ENCODE assay signal across 8 cellular contexts in the genomic region with DNA sequence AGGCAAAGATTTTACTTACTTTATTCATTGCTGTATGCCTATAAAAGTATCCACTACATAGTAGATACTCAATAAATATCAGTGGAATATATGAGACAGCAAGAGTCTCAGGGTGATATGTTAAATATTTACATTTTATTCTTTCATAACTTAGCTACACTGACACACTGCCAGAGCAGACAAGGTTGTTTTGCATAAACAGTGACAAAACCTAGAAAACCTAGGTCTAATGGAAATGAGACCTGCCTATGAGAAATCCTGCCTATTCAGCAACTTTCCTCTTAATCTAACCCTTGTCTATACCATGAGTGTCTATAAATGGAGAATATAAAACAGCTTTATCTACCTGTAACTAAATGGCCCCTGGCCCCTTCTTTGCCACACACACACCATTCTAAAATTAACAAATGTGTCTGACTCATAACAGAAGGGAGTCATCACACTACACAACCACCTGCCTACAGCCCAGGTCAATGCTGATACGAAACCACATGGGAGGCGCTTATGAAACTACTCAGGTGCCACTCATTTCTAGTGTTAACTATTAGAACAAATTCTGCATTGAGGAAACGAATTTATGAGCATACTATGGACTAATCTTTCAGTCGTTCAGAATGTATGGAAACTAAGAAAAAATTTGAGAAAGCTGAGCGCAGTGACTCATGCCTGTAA.
DNase-seq lines count a peak whose midpoint lies in the region; ATAC-seq and TF ChIP-seq lines count a peak whose summit lies in the region.

No MANE protein-coding gene starts in this region.

- TF ChIP-seq POLR2A in body of pancreas (IDR thresholded peaks at IDR 0.05): no peak

- H3K27me3 Mint-ChIP-seq in activated CD4-positive, alpha-beta T cell treated with anti-CD3 and anti-CD28 coated beads, Interleukin-2, amount 10 ng/mL, durations not matched to agents 7 days and 5 days: no peaks in the 10 kb centered on the region

- H3K9me3 ChIP-seq in BE2C: no peaks in the 10 kb centered on the region
- H3K9me3 ChIP-seq in body of pancreas: no peaks in the 10 kb centered on the region

- no peaks in the 10 kb centered on the region for H3K4me1 ChIP-seq in BE2C
- peaks cover 12% of the 10 kb centered on the region for H3K4me1 ChIP-seq in body of pancreas

- no peak overlapping the region for H3K4me3 ChIP-seq in BE2C (ENCODE audit: low read depth, low read length)
- H3K4me3 ChIP-seq in body of pancreas: no peak overlapping the region

- H3K27me3 ChIP-seq in BE2C: no peaks in the 10 kb centered on the region
- H3K27me3 ChIP-seq in body of pancreas: no peaks in the 10 kb centered on the region

- no peaks in the 10 kb centered on the region for H3K9me3 Mint-ChIP-seq in activated CD4-positive, alpha-beta T cell treated with anti-CD3 and anti-CD28 coated beads, Interleukin-2, amount 10 ng/mL, durations not matched to agents 7 days and 5 days

- CTCF ChIA-PET in activated CD4-positive, alpha-beta T cell treated with anti-CD3 and anti-CD28 coated beads, Interleukin-2, amount 10 ng/mL, durations not matched to agents 7 days and 5 days (lab: Charles Lee): interaction anchor here (0.6 to 1.3 kb wide), 2 partner anchors 18 to 131 kb away, joined by 3 to 5 read pairs; no protein-coding TSS in a partner anchor

- peaks cover 11% of the 10 kb centered on the region for H3K4me1 Mint-ChIP-seq in activated CD4-positive, alpha-beta T cell treated with anti-CD3 and anti-CD28 coated beads, Interleukin-2, amount 10 ng/mL, durations not matched to agents 7 days and 5 days

- H3K36me3 Mint-ChIP-seq in activated CD4-positive, alpha-beta T cell treated with anti-CD3 and anti-CD28 coated beads, Interleukin-2, amount 10 ng/mL, durations not matched to agents 7 days and 5 days (ENCODE audit: low read depth): peaks cover 33% of the 10 kb centered on the region

- H3K36me3 ChIP-seq in BE2C (peaks cover 61% of the 10 kb centered on the region), body of pancreas (replicated peaks in 1 of 2; ENCODE audit: insufficient read depth in 1 of 2, low read depth in 2 of 2) (peaks cover 0 to 10% of the 10 kb centered on the region in 2 donors)

- DNase-seq in activated CD4-positive, CD25-positive, alpha-beta regulatory T cell treated with anti-CD3 and anti-CD28 coated beads, Interleukin-2, amount 50 U/mL, for 16 hours (ENCODE audit: low read depth, low spot score): peak; percentile 18
- DNase-seq in activated CD4-positive, CD25-positive, alpha-beta regulatory T cell treated with anti-CD3 and anti-CD28 coated beads, Interleukin-2, amount 50 U/mL, for 72 hours: no peak
- peak; percentile 7 for DNase-seq in activated CD4-positive, alpha-beta T cell treated with anti-CD3 and anti-CD28 coated beads, Interleukin-2, amount 10 ng/mL, durations not matched to agents 7 days and 5 days
- peak; percentile 15 to 19 for DNase-seq in stimulated activated CD8-positive, alpha-beta memory T cell treated with anti-CD3 and anti-CD28 coated beads, Interleukin-15, amount 100 ng/mL, for 48 hours (ENCODE audit: low read depth in 2 of 2)
- DNase-seq in BE2C: no peak
- no peak for DNase-seq in NOMO-1 treated with dmso at 0.1 percent for 144 hours (lab: John Stamatoyannopoulos, UW; ENCODE audit: unreplicated experiment)
- no peak for DNase-seq in body of pancreas

- POLR2A ChIA-PET in activated CD4-positive, alpha-beta T cell treated with anti-CD3 and anti-CD28 coated beads, Interleukin-2, amount 10 ng/mL, durations not matched to agents 7 days and 5 days (lab: Charles Lee): no interaction called here

- H3K4me3 Mint-ChIP-seq in activated CD4-positive, alpha-beta T cell treated with anti-CD3 and anti-CD28 coated beads, Interleukin-2, amount 10 ng/mL, durations not matched to agents 7 days and 5 days: no peak overlapping the region

- intact Hi-C loops in body of pancreas (cut with DNase I): no loop called here

- 84 to 87% methylated on average over 5 of the region's 5 CpGs for WGBS in body of pancreas, 2 donors

- TF ChIP-seq CTCF in BE2C (IDR thresholded peaks at IDR 0.05; ENCODE audit: low read depth, low read length) (no peak), body of pancreas (IDR thresholded peaks at IDR 0.05) (no peak)

- peak; percentile 99 for ATAC-seq in HG02885 (IDR thresholded peaks at IDR 0.05; ENCODE audit: poor library complexity, unreplicated experiment)
- ATAC-seq in body of pancreas: no peak

- H3K27ac ChIP-seq in body of pancreas: no peak overlapping the region

- peak overlapping the region; percentile 56 for H3K27ac Mint-ChIP-seq in activated CD4-positive, alpha-beta T cell treated with anti-CD3 and anti-CD28 coated beads, Interleukin-2, amount 10 ng/mL, durations not matched to agents 7 days and 5 days

Comparison
In these comparisons a context has a peak if more than half of its experiments do, and no peak if none do; other contexts are left out.
1. DNase-seq: peak in activated CD4-positive, CD25-positive, alpha-beta regulatory T cell treated with anti-CD3 and anti-CD28 coated beads, Interleukin-2, amount 50 U/mL, for 16 hours (single experiment), activated CD4-positive, alpha-beta T cell treated with anti-CD3 and anti-CD28 coated beads, Interleukin-2, amount 10 ng/mL, durations not matched to agents 7 days and 5 days (single experiment) and stimulated activated CD8-positive, alpha-beta memory T cell treated with anti-CD3 and anti-CD28 coated beads, Interleukin-15, amount 100 ng/mL, for 48 hours (2 of 2); none in activated CD4-positive, CD25-positive, alpha-beta regulatory T cell treated with anti-CD3 and anti-CD28 coated beads, Interleukin-2, amount 50 U/mL, for 72 hours (single experiment), BE2C (single experiment), NOMO-1 treated with dmso at 0.1 percent for 144 hours (single experiment) and body of pancreas (0 of 4).